In genomic region chr3:59567656-59568055, GRCh38 we compare ENCODE assay signal across 20 cellular contexts.
"Had no signal": no experiment of that assay in that cellular context is flagged by ENCODE, and none has a peak within 500 bp of the region (broad histone marks: within the 10 kb centered on the region; RNA-seq: fewer than 3 reads in every experiment).

No MANE protein-coding gene starts in this region.

- H3K27me3 ChIP-seq: heart left ventricle, neutrophil, right lobe of liver, tibial artery, upper lobe of left lung, uterus had no signal

- H3K4me3 Mint-ChIP-seq: naive thymus-derived CD8-positive, alpha-beta T cell; stimulated activated effector memory CD8-positive, alpha-beta T cell treated with anti-CD3 and anti-CD28 coated beads, Interleukin-12 subunit alpha, Interleukin-12 subunit beta, amount 100 ng/mL, for 72 hours had no signal

- H3K9me3 Mint-ChIP-seq: naive thymus-derived CD8-positive, alpha-beta T cell; stimulated activated effector memory CD8-positive, alpha-beta T cell treated with anti-CD3 and anti-CD28 coated beads, Interleukin-12 subunit alpha, Interleukin-12 subunit beta, amount 100 ng/mL, for 72 hours had no signal

- ATAC-seq: heart left ventricle; left lobe of liver; mucosa of descending colon; naive thymus-derived CD8-positive, alpha-beta T cell; psoas muscle; right lobe of liver; stimulated activated effector memory CD8-positive, alpha-beta T cell treated with anti-CD3 and anti-CD28 coated beads, Interleukin-12 subunit alpha, Interleukin-12 subunit beta, amount 100 ng/mL, for 72 hours; stimulated activated naive CD8-positive, alpha-beta T cell treated with anti-CD3 and anti-CD28 coated beads, Interleukin-15, Interleukin-2, amounts not matched to agents 100 U/mL and 50 U/mL, for 24 hours had no signal

- H3K27me3 Mint-ChIP-seq: naive thymus-derived CD8-positive, alpha-beta T cell had no signal

- H3K4me1 ChIP-seq: heart left ventricle, psoas muscle, right lobe of liver, tibial artery, upper lobe of left lung, uterus had no signal

- DNase-seq: cortex of kidney; effector memory CD4-positive, alpha-beta T cell; heart left ventricle; hippocampal formation; mucosa of descending colon; naive thymus-derived CD8-positive, alpha-beta T cell; psoas muscle; retina; right lobe of liver; stimulated activated CD4-positive, alpha-beta T cell treated with anti-CD3 and anti-CD28 coated beads, Interleukin-4, amount 100 ng/mL, for 1 hour; stimulated activated CD8-positive, alpha-beta memory T cell treated with anti-CD3 and anti-CD28 coated beads, Interleukin-4, amount 100 ng/mL, for 48 hours; stimulated activated naive CD8-positive, alpha-beta T cell treated with anti-CD3 and anti-CD28 coated beads, Interleukin-15, Interleukin-2, amounts not matched to agents 100 U/mL and 50 U/mL, for 24 hours; tibial artery; upper lobe of left lung; uterus had no signal

- H3K27ac ChIP-seq: heart left ventricle, neutrophil, psoas muscle, right lobe of liver, tibial artery, upper lobe of left lung, uterus had no signal

- H3K36me3 Mint-ChIP-seq: naive thymus-derived CD8-positive, alpha-beta T cell; stimulated activated effector memory CD8-positive, alpha-beta T cell treated with anti-CD3 and anti-CD28 coated beads, Interleukin-12 subunit alpha, Interleukin-12 subunit beta, amount 100 ng/mL, for 72 hours had no signal

- H3K36me3 ChIP-seq: heart left ventricle, neutrophil, right lobe of liver, tibial artery, upper lobe of left lung, uterus had no signal

- FAIRE-seq: endometrium, frontal cortex had no signal

- H3K4me3 ChIP-seq: heart left ventricle, mucosa of descending colon, psoas muscle, right lobe of liver, tibial artery, upper lobe of left lung, uterus had no signal

- H3K27ac Mint-ChIP-seq: stimulated activated effector memory CD8-positive, alpha-beta T cell treated with anti-CD3 and anti-CD28 coated beads, Interleukin-12 subunit alpha, Interleukin-12 subunit beta, amount 100 ng/mL, for 72 hours had no signal

- H3K9me3 ChIP-seq: heart left ventricle, mucosa of descending colon, neutrophil, psoas muscle, right lobe of liver, tibial artery, upper lobe of left lung, uterus had no signal
